ENCODE assay signal across 8 cellular contexts in genomic region chr2:210502997-210503621, GRCh38. TPM values are rescaled to one million over a fixed set of nuclear protein-coding genes. Genes with fewer than 3 reads are reported as not detected.
DNase-seq lines count a peak whose midpoint lies in the region; ATAC-seq and TF ChIP-seq lines count a peak whose summit lies in the region.

No MANE protein-coding gene starts in this region.

- peak; percentile 65 for TF ChIP-seq RAD21 in neural cell (conservative IDR thresholded peaks at IDR 0.05)

- no peak overlapping the region for H2AFZ ChIP-seq in neural cell (ENCODE audit: low read depth, low read length)

- H3K36me3 ChIP-seq in neural cell (ENCODE audit: insufficient read depth, low read length): no peaks in the 10 kb centered on the region
- no peaks in the 10 kb centered on the region for H3K36me3 ChIP-seq in uterus

- ATAC-seq in GM18498 (IDR thresholded peaks at IDR 0.05; ENCODE audit: unreplicated experiment): peak; percentile 85
- ATAC-seq in HG02884 (IDR thresholded peaks at IDR 0.05; ENCODE audit: unreplicated experiment): peak; percentile 82

- DNase-seq in Ammon's horn (ENCODE audit: low spot score) (peak; percentile 85), NCI-H2081 (lab: John Stamatoyannopoulos, UW) (peak; percentile 39 to 69), fibroblast of pulmonary artery (ENCODE audit: low read depth) (peak; percentile 56), uterus (peak in 1 of 2 donors; percentile 18)
- DNase-seq in activated CD4-positive, alpha-beta T cell treated with anti-CD3 and anti-CD28 coated beads, Interleukin-2, amount 50 U/mL, for 1 hour: peak; percentile 2

- no peak overlapping the region for H3K4me3 ChIP-seq in fibroblast of pulmonary artery (replicated peaks; ENCODE audit: low read depth, low read length)
- H3K4me3 ChIP-seq in neural cell (ENCODE audit: low read length): no peak overlapping the region
- H3K4me3 ChIP-seq in uterus: no peak overlapping the region

- H3K27me3 ChIP-seq in neural cell (ENCODE audit: insufficient read depth, low read depth, low read length) (no peaks in the 10 kb centered on the region), uterus (no peaks in the 10 kb centered on the region)

- H3K4me2 ChIP-seq in neural cell (ENCODE audit: low read length): no peak overlapping the region

- no peak for TF ChIP-seq EP300 in neural cell (conservative IDR thresholded peaks at IDR 0.05; ENCODE audit: poor library complexity, severe bottlenecking)

- no peaks in the 10 kb centered on the region for H3F3A ChIP-seq in neural cell (ENCODE audit: insufficient read depth, low read length, poor library complexity, severe bottlenecking)

- no peak overlapping the region for H3K27ac ChIP-seq in neural cell (ENCODE audit: low read length)
- no peak overlapping the region for H3K27ac ChIP-seq in uterus

- no peaks in the 10 kb centered on the region for H3K79me2 ChIP-seq in neural cell (replicated peaks; ENCODE audit: insufficient read depth, low read length)

- TF ChIP-seq CTCF in fibroblast of pulmonary artery (IDR thresholded peaks at IDR 0.05; ENCODE audit: low read length, missing control alignments): peak; percentile 79
- peak; percentile 76 for TF ChIP-seq CTCF in neural cell (IDR thresholded peaks at IDR 0.05; ENCODE audit: poor library complexity, severe bottlenecking)
- peak; percentile 18 to 38 (median 22) for TF ChIP-seq CTCF in uterus (IDR thresholded peaks at IDR 0.05)

- no peaks in the 10 kb centered on the region for H3K9me2 ChIP-seq in neural cell (ENCODE audit: insufficient read depth, low read length)

- H4K20me1 ChIP-seq in neural cell (ENCODE audit: insufficient read depth): no peaks in the 10 kb centered on the region

- no peaks in the 10 kb centered on the region for H3K9me3 ChIP-seq in neural cell (ENCODE audit: low read length)
- H3K9me3 ChIP-seq in uterus: peaks cover 0 to 11% of the 10 kb centered on the region in 2 donors

- TF ChIP-seq POLR2A in uterus (IDR thresholded peaks at IDR 0.05): no peak

- H3K4me1 ChIP-seq in uterus: no peaks in the 10 kb centered on the region

- no peak overlapping the region for H3K9ac ChIP-seq in neural cell (ENCODE audit: low read length)

- intact Hi-C loops in uterus (cut with DNase I; ENCODE audit: low total_unique reads): no loop called here

TF ChIP-seq in neural cell, 6 proteins besides CTCF, POLR2A, EP300 and RAD21:
- TF ChIP-seq SMC3 (conservative IDR thresholded peaks at IDR 0.05; ENCODE audit: poor library complexity) (peak; percentile 70), POLR2AphosphoS5 (IDR thresholded peaks at IDR 0.05) (no peak)
TF ChIP-seq in neural cell: peak in this region for 1.

RNA-seq across cellular contexts. Expression of gene LANCL1, which starts 26.6 kb away (rescaled TPM):
- polyA plus RNA-seq in neural cell: 74.0 and 76.7 TPM in 2 replicates
- 69.9 and 83.3 TPM in 2 replicates for polyA minus RNA-seq in neural cell
- 10 to 100 TPM; 41.6 to 78.8 (median 42.0) TPM for total RNA-seq in uterus

RNA-seq across cellular contexts. Expression of gene CPS1, which starts 53.3 kb away (rescaled TPM):
- polyA plus RNA-seq in neural cell: 0.25 and 0.58 TPM in 2 replicates
- polyA minus RNA-seq in neural cell: 0.35 and 1.5 TPM in 2 replicates
- 10 to 100 TPM in 1 of 4 donors, 1 to 10 TPM in 2, under 1 TPM in 1; 0.29 to 10.8 (median 5.5) TPM for total RNA-seq in uterus

Comparison
In these comparisons a context has a peak if more than half of its experiments do, and no peak if none do; other contexts are left out.
1. CTCF ChIP-seq: peak in every context shown above with its lines; median percentile 79 in fibroblast of pulmonary artery; 76 in neural cell; 22 in uterus.